1 cellular context compared by ENCODE assay signal in the genomic region with DNA sequence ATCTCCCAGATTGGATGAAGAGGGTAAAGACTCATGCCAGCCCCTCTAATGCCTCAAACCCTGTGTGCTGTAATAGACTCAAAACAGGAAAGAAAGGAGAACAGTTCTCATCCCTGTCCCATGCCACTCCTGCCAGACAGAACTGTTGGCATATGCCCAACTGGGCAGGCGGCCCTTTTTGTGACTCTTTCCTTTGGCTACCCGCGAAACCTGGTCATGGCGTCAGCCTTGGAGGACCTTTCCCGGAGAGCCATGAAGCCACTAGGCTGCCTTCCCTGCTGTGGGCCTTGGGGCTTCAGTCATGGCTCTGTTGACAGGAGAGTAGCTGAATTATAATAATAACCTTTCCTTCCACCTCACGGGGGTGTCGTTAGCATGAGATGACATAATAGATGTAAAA.
TF ChIP-seq lines count a peak whose summit lies in the region.

No MANE protein-coding gene starts in this region.

TF ChIP-seq in GM23338, 12 proteins besides CTCF, POLR2A, EP300 and RAD21 (continued from another document):
- TF ChIP-seq, protein P1, sequence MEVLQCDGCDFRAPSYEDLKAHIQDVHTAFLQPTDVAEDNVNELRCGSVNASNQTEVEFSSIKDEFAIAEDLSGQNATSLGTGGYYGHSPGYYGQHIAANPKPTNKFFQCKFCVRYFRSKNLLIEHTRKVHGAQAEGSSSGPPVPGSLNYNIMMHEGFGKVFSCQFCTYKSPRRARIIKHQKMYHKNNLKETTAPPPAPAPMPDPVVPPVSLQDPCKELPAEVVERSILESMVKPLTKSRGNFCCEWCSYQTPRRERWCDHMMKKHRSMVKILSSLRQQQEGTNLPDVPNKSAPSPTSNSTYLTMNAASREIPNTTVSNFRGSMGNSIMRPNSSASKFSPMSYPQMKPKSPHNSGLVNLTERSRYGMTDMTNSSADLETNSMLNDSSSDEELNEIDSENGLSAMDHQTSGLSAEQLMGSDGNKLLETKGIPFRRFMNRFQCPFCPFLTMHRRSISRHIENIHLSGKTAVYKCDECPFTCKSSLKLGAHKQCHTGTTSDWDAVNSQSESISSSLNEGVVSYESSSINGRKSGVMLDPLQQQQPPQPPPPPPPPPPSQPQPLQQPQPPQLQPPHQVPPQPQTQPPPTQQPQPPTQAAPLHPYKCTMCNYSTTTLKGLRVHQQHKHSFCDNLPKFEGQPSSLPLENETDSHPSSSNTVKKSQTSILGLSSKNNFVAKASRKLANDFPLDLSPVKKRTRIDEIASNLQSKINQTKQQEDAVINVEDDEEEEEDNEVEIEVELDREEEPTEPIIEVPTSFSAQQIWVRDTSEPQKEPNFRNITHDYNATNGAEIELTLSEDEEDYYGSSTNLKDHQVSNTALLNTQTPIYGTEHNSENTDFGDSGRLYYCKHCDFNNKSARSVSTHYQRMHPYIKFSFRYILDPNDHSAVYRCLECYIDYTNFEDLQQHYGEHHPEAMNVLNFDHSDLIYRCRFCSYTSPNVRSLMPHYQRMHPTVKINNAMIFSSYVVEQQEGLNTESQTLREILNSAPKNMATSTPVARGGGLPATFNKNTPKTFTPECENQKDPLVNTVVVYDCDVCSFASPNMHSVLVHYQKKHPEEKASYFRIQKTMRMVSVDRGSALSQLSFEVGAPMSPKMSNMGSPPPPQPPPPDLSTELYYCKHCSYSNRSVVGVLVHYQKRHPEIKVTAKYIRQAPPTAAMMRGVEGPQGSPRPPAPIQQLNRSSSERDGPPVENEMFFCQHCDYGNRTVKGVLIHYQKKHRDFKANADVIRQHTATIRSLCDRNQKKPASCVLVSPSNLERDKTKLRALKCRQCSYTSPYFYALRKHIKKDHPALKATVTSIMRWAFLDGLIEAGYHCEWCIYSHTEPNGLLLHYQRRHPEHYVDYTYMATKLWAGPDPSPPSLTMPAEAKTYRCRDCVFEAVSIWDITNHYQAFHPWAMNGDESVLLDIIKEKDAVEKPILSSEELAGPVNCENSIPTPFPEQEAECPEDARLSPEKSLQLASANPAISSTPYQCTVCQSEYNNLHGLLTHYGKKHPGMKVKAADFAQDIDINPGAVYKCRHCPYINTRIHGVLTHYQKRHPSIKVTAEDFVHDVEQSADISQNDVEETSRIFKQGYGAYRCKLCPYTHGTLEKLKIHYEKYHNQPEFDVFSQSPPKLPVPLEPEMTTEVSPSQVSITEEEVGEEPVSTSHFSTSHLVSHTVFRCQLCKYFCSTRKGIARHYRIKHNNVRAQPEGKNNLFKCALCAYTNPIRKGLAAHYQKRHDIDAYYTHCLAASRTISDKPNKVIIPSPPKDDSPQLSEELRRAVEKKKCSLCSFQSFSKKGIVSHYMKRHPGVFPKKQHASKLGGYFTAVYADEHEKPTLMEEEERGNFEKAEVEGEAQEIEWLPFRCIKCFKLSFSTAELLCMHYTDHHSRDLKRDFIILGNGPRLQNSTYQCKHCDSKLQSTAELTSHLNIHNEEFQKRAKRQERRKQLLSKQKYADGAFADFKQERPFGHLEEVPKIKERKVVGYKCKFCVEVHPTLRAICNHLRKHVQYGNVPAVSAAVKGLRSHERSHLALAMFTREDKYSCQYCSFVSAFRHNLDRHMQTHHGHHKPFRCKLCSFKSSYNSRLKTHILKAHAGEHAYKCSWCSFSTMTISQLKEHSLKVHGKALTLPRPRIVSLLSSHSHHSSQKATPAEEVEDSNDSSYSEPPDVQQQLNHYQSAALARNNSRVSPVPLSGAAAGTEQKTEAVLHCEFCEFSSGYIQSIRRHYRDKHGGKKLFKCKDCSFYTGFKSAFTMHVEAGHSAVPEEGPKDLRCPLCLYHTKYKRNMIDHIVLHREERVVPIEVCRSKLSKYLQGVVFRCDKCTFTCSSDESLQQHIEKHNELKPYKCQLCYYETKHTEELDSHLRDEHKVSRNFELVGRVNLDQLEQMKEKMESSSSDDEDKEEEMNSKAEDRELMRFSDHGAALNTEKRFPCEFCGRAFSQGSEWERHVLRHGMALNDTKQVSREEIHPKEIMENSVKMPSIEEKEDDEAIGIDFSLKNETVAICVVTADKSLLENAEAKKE (CRISPR knock-in tag; IDR thresholded peaks at IDR 0.05): no peak
- TF ChIP-seq JUNB (IDR thresholded peaks at IDR 0.05; ENCODE audit: unreplicated experiment): no peak
- no peak for TF ChIP-seq EZH2 (IDR thresholded peaks at IDR 0.05; ENCODE audit: low read depth, unreplicated experiment)
- TF ChIP-seq, protein P2, sequence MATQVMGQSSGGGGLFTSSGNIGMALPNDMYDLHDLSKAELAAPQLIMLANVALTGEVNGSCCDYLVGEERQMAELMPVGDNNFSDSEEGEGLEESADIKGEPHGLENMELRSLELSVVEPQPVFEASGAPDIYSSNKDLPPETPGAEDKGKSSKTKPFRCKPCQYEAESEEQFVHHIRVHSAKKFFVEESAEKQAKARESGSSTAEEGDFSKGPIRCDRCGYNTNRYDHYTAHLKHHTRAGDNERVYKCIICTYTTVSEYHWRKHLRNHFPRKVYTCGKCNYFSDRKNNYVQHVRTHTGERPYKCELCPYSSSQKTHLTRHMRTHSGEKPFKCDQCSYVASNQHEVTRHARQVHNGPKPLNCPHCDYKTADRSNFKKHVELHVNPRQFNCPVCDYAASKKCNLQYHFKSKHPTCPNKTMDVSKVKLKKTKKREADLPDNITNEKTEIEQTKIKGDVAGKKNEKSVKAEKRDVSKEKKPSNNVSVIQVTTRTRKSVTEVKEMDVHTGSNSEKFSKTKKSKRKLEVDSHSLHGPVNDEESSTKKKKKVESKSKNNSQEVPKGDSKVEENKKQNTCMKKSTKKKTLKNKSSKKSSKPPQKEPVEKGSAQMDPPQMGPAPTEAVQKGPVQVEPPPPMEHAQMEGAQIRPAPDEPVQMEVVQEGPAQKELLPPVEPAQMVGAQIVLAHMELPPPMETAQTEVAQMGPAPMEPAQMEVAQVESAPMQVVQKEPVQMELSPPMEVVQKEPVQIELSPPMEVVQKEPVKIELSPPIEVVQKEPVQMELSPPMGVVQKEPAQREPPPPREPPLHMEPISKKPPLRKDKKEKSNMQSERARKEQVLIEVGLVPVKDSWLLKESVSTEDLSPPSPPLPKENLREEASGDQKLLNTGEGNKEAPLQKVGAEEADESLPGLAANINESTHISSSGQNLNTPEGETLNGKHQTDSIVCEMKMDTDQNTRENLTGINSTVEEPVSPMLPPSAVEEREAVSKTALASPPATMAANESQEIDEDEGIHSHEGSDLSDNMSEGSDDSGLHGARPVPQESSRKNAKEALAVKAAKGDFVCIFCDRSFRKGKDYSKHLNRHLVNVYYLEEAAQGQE (IDR thresholded peaks at IDR 0.05; ENCODE audit: unreplicated experiment): no peak
- TF ChIP-seq POLR2AphosphoS5 (IDR thresholded peaks at IDR 0.05; ENCODE audit: low read depth): no peak
- TF ChIP-seq STAT1 (IDR thresholded peaks at IDR 0.05; ENCODE audit: unreplicated experiment): no peak
